ENCODE assay signal across 8 cellular contexts in the genomic region with DNA sequence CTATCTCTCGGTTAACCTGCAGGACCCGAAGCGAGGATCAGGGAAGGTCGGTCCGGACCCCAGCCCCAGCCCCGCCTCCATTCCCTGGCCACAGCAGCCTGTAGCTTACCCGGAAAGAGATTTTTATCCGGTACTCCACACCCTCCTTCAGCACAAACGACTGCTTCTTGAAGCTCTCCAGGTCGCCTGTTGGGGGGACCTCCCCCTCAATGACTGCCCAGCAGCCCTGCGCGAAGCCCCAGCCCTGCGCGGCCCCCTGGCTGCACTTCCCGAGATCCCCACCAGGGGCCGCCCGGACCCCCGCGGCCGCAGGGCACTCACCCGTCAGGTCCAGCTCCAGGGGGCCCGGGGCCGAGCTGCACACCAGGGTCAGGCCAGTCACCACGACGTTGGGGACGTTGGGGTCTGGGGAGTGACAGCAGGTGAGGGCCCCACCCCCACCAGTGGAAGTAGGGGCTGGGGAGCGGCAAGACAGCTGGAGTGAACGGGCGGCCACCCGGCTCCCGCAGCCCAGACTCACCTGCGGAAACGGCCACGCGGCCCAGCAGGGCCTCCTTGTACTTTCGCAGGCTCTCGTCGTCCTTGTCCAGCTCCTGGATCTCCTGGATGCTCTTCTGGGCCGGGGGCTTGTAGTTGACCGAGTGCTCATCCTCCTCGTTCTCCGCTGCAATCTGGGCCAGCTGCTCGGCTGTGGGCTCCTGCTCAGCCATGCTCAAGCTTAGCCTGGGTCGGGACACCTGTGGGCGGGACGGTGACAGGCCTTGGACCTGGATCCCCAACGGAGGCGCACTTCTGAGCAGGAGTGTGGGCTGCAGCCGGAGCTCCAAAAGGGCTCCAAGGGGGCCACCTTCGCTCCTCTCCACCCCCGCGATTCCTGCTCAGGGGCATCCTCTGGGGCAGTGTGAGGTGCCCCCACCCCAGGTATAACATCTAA. TPM values are rescaled to one million over a fixed set of nuclear protein-coding genes. Genes with fewer than 3 reads are reported as not detected.
DNase-seq lines count a peak whose midpoint lies in the region; ATAC-seq and TF ChIP-seq lines count a peak whose summit lies in the region.

No MANE protein-coding gene starts in this region.

- H3K36me3 ChIP-seq in Caco-2 (ENCODE audit: control insufficient read depth, insufficient read depth, low read length), result peaks cover 4% of the 10 kb centered on the region; the same call in 1 of the 2 replicates
- peaks cover 0 to 10% of the 10 kb centered on the region in 2 donors for H3K36me3 ChIP-seq in prostate gland

- H3K9me3 ChIP-seq in Caco-2, result no peaks in the 10 kb centered on the region
- no peaks in the 10 kb centered on the region for H3K9me3 ChIP-seq in prostate gland

- peak overlapping the region; percentile 81 for H3K4me3 ChIP-seq in Caco-2 (ENCODE audit: low read depth, low read length)
- peak overlapping the region; percentile 69 to 95 for H3K4me3 ChIP-seq in prostate gland

- DNase-seq in Caco-2 (peak; percentile 54 to 62), glutamatergic neuron (peak; percentile 82), prostate gland (ENCODE audit: low spot score) (no peak), DMS79 (lab: John Stamatoyannopoulos, UW) (no peak)
- peak; percentile 53 to 72 for DNase-seq in activated T-cell treated with anti-CD3 and anti-CD28 coated beads, Interleukin-2, amount 50 U/mL, for 72 hours

- H3K9me3 Mint-ChIP-seq in Caco-2 (ENCODE audit: unreplicated experiment), result no peaks in the 10 kb centered on the region
- no peaks in the 10 kb centered on the region for H3K9me3 Mint-ChIP-seq in IgD-negative memory B cell
- H3K9me3 Mint-ChIP-seq in activated T-cell treated with anti-CD3 and anti-CD28 coated beads, Interleukin-2, amount 50 U/mL, for 72 hours, result no peaks in the 10 kb centered on the region
- peaks cover 12% of the 10 kb centered on the region for H3K9me3 Mint-ChIP-seq in glutamatergic neuron (ENCODE audit: unreplicated experiment)

- H3K27ac Mint-ChIP-seq in Caco-2 (ENCODE audit: unreplicated experiment) (peak overlapping the region; percentile 90), IgD-negative memory B cell (peak overlapping the region; percentile 93 to 99 (median 97)), glutamatergic neuron (ENCODE audit: unreplicated experiment) (peak overlapping the region; percentile 88)
- H3K27ac Mint-ChIP-seq in activated T-cell treated with anti-CD3 and anti-CD28 coated beads, Interleukin-2, amount 50 U/mL, for 72 hours, result peak overlapping the region; percentile 85

- TF ChIP-seq CTCF in Caco-2 (IDR thresholded peaks at IDR 0.05; ENCODE audit: insufficient read depth in 1 of 2, low read depth in 1 of 2, low read length in 1 of 2, severe bottlenecking in 1 of 2, unreplicated experiment in 1 of 2) (peak; percentile 54 to 74), glutamatergic neuron (IDR thresholded peaks at IDR 0.05; ENCODE audit: partially characterized antibody, unreplicated experiment) (peak; percentile 100), prostate gland (IDR thresholded peaks at IDR 0.05) (peak; percentile 71 to 89 (median 74))

- H3K27me3 Mint-ChIP-seq in Caco-2 (ENCODE audit: insufficient read depth, unreplicated experiment) (no peaks in the 10 kb centered on the region), IgD-negative memory B cell (no peaks in the 10 kb centered on the region), glutamatergic neuron (ENCODE audit: unreplicated experiment) (peaks cover 7% of the 10 kb centered on the region)
- H3K27me3 Mint-ChIP-seq in activated T-cell treated with anti-CD3 and anti-CD28 coated beads, Interleukin-2, amount 50 U/mL, for 72 hours (ENCODE audit: low read depth), result no peaks in the 10 kb centered on the region

- BruUV-seq in Caco-2 (replicated peaks; lab: Mats Ljungman, UMichigan), result no TSS peak

- no peak for TF ChIP-seq POLR2A in prostate gland (IDR thresholded peaks at IDR 0.05)

- POLR2A ChIA-PET in Caco-2 (lab: Charles Lee), result interaction anchor here (0.6 to 1.1 kb wide), 4 partner anchors 9 to 587 kb away, joined by 3 to 4 read pairs (median 4); a partner anchor contains a TSS

- peaks cover 97% of the 10 kb centered on the region for H3K36me3 Mint-ChIP-seq in Caco-2 (ENCODE audit: insufficient read depth, unreplicated experiment)
- peaks cover 2% of the 10 kb centered on the region for H3K36me3 Mint-ChIP-seq in IgD-negative memory B cell
- peaks cover 5 to 7% of the 10 kb centered on the region in 2 donors for H3K36me3 Mint-ChIP-seq in activated T-cell treated with anti-CD3 and anti-CD28 coated beads, Interleukin-2, amount 50 U/mL, for 72 hours (ENCODE audit: insufficient read depth in 2 of 2)
- no peaks in the 10 kb centered on the region for H3K36me3 Mint-ChIP-seq in glutamatergic neuron (ENCODE audit: unreplicated experiment)

- H3K27ac ChIP-seq in prostate gland, result peak overlapping the region; percentile 90 to 96

- peak overlapping the region; percentile 77 for H3K4me3 Mint-ChIP-seq in Caco-2 (ENCODE audit: unreplicated experiment)
- peak overlapping the region; percentile 83 to 97 (median 94) for H3K4me3 Mint-ChIP-seq in IgD-negative memory B cell
- peak overlapping the region; percentile 94 for H3K4me3 Mint-ChIP-seq in activated T-cell treated with anti-CD3 and anti-CD28 coated beads, Interleukin-2, amount 50 U/mL, for 72 hours
- peak overlapping the region; percentile 92 for H3K4me3 Mint-ChIP-seq in glutamatergic neuron (ENCODE audit: unreplicated experiment)

- WGBS in prostate gland, result 37% methylated on average over 48 of the region's 52 CpGs

- H3K4me1 Mint-ChIP-seq in Caco-2 (ENCODE audit: low read depth, unreplicated experiment) (peaks cover 16% of the 10 kb centered on the region), IgD-negative memory B cell (peaks cover 13 to 22% (median 14%) of the 10 kb centered on the region in 3 donors), glutamatergic neuron (ENCODE audit: low read depth, unreplicated experiment) (peaks cover 3% of the 10 kb centered on the region)
- peaks cover 55% of the 10 kb centered on the region for H3K4me1 Mint-ChIP-seq in activated T-cell treated with anti-CD3 and anti-CD28 coated beads, Interleukin-2, amount 50 U/mL, for 72 hours (ENCODE audit: low read depth)

- peaks cover 50% of the 10 kb centered on the region for H3K4me1 ChIP-seq in Caco-2
- peaks cover 21% of the 10 kb centered on the region for H3K4me1 ChIP-seq in prostate gland (replicated peaks)

- peak in 1 of 2 donors; percentile 16 for ATAC-seq in activated T-cell treated with anti-CD3 and anti-CD28 coated beads, Interleukin-2, amount 50 U/mL, for 72 hours (replicated peaks in 1 of 2)
- no peak for ATAC-seq in HG02623 (IDR thresholded peaks at IDR 0.05; ENCODE audit: unreplicated experiment)
- no peak for ATAC-seq in GM18909 (IDR thresholded peaks at IDR 0.05; ENCODE audit: poor library complexity, unreplicated experiment)

- H3K27me3 ChIP-seq in Caco-2 (replicated peaks; ENCODE audit: control insufficient read depth, insufficient read depth, low read length), result no peaks in the 10 kb centered on the region
- H3K27me3 ChIP-seq in prostate gland (replicated peaks; ENCODE audit: insufficient read depth), result no peaks in the 10 kb centered on the region

- intact Hi-C loops in Caco-2 (cut with micrococcal nuclease; ENCODE audit: unreplicated experiment) (loop anchor here (5.0 kb wide), 1 partner anchor 153 kb away; a partner anchor contains a TSS), prostate gland (cut with DNase I) (no loop called here)

- CTCF ChIA-PET in Caco-2 (lab: Charles Lee), result interaction anchor here (0.8 to 1.0 kb wide), 2 partner anchors 158 to 168 kb away, joined by 3 to 4 read pairs; a partner anchor contains a TSS

RNA-seq across cellular contexts. Expression of a gene that starts 1.6 kb away (rescaled TPM):
- total RNA-seq in Caco-2 (2022), result 253 and 292 TPM in 2 replicates
- 163 TPM for polyA plus RNA-seq in IgD-negative memory B cell
- total RNA-seq in activated T-cell treated with anti-CD3 and anti-CD28 coated beads, Interleukin-2, amount 50 U/mL, for 72 hours, result 100 to 1,000 TPM; 369 to 410 TPM
- 432 TPM for total RNA-seq in glutamatergic neuron (ENCODE audit: unreplicated experiment)
- total RNA-seq in prostate gland, result 100 to 1,000 TPM; 193 to 274 TPM

RNA-seq across cellular contexts. Expression of a gene that starts 9.2 kb away (rescaled TPM):
- total RNA-seq in Caco-2 (2022) (895 and 958 TPM in 2 replicates), glutamatergic neuron (ENCODE audit: unreplicated experiment) (259 TPM), prostate gland (1,000 to 10,000 TPM in 1 of 2 donors, 100 to 1,000 TPM in 1; 509 to 2,101 TPM)
- polyA plus RNA-seq in IgD-negative memory B cell, result 177 TPM
- 100 to 1,000 TPM; 430 to 436 TPM for total RNA-seq in activated T-cell treated with anti-CD3 and anti-CD28 coated beads, Interleukin-2, amount 50 U/mL, for 72 hours

RNA-seq across cellular contexts. Expression of a gene that starts 21.9 kb away (rescaled TPM):
- total RNA-seq in Caco-2 (2022) (248 and 252 TPM in 2 replicates), glutamatergic neuron (ENCODE audit: unreplicated experiment) (80.6 TPM), prostate gland (100 to 1,000 TPM in 1 of 2 donors, 10 to 100 TPM in 1; 83.9 to 108 TPM)
- polyA plus RNA-seq in IgD-negative memory B cell, result 22.5 TPM
- total RNA-seq in activated T-cell treated with anti-CD3 and anti-CD28 coated beads, Interleukin-2, amount 50 U/mL, for 72 hours, result 100 to 1,000 TPM in 1 of 2 donors, 10 to 100 TPM in 1; 95.9 to 122 TPM

RNA-seq across cellular contexts. Expression of a gene that starts 22.0 kb away (rescaled TPM):
- total RNA-seq in Caco-2 (2022) (133 and 140 TPM in 2 replicates), glutamatergic neuron (ENCODE audit: unreplicated experiment) (118 TPM), prostate gland (100 to 1,000 TPM; 128 to 278 TPM)
- polyA plus RNA-seq in IgD-negative memory B cell, result 266 TPM
- 100 to 1,000 TPM in 1 of 2 donors, 10 to 100 TPM in 1; 78.5 to 106 TPM for total RNA-seq in activated T-cell treated with anti-CD3 and anti-CD28 coated beads, Interleukin-2, amount 50 U/mL, for 72 hours

RNA-seq across cellular contexts. Expression of a gene that starts 32.5 kb away (rescaled TPM):
- total RNA-seq in Caco-2 (2022) (0.37 and 0.68 TPM in 2 replicates), glutamatergic neuron (ENCODE audit: unreplicated experiment) (0.96 TPM), prostate gland (10 to 100 TPM in 1 of 2 donors, 1 to 10 TPM in 1; 9.8 to 10.9 TPM)
- polyA plus RNA-seq in IgD-negative memory B cell, result not detected
- total RNA-seq in activated T-cell treated with anti-CD3 and anti-CD28 coated beads, Interleukin-2, amount 50 U/mL, for 72 hours, result under 1 TPM in 1 of 2 donors, not detected in 1; 0.19 TPM

Comparison
In these comparisons a context has a peak if more than half of its experiments do, and no peak if none do; other contexts are left out.
1. DNase-seq: peak in Caco-2 (2 of 2), activated T-cell treated with anti-CD3 and anti-CD28 coated beads, Interleukin-2, amount 50 U/mL, for 72 hours (2 of 2) and glutamatergic neuron (single experiment); none in prostate gland (single experiment) and DMS79 (single experiment).
2. Peak in every context shown above with its lines, with median percentiles within 50 percentile points of each other: H3K27ac Mint-ChIP-seq, H3K4me3 Mint-ChIP-seq and CTCF ChIP-seq.